ENCODE assay signal across 14 cellular contexts in genomic region chr9:110142253-110142652, GRCh38.
DNase-seq lines count a peak whose midpoint lies in the region; ATAC-seq, FAIRE-seq and TF ChIP-seq lines count a peak whose summit lies in the region.
"Had no signal": no experiment of that assay in that cellular context is flagged by ENCODE, and none has a peak within 500 bp of the region (broad histone marks: within the 10 kb centered on the region; RNA-seq: fewer than 3 reads in every experiment).

No MANE protein-coding gene starts in this region.

- H3K79me2 ChIP-seq in astrocyte (ENCODE audit: insufficient read depth, low read length), result peaks cover 89% of the 10 kb centered on the region

- H3K4me2 ChIP-seq in astrocyte (ENCODE audit: low read length), result peak overlapping the region; percentile 66

- H2AFZ ChIP-seq in astrocyte (ENCODE audit: low read depth, low read length), result no peak overlapping the region

- H3K9ac ChIP-seq in astrocyte (ENCODE audit: low read length), result peak overlapping the region; percentile 12
- no peak overlapping the region for H3K9ac ChIP-seq in subcutaneous abdominal adipose tissue (ENCODE audit: low read length in 5 of 5)

- H3K9me3 ChIP-seq in astrocyte (ENCODE audit: insufficient read depth, low read depth, low read length) (no peaks in the 10 kb centered on the region), subcutaneous abdominal adipose tissue (ENCODE audit: control insufficient read depth in 5 of 5, low read length in 5 of 5) (no peaks in the 10 kb centered on the region)
- H3K9me3 ChIP-seq: vagina had no signal

- no peak for ATAC-seq in HG03135 (IDR thresholded peaks at IDR 0.05; ENCODE audit: unreplicated experiment)
- no peak for ATAC-seq in GM21360 (IDR thresholded peaks at IDR 0.05; ENCODE audit: unreplicated experiment)

- no peak for FAIRE-seq in astrocyte (lab: Jason Lieb, UNC)

- H3K4me3 Mint-ChIP-seq in activated naive CD4-positive, alpha-beta T cell treated with anti-CD3 and anti-CD28 coated beads, Interleukin-2, amount 50 U/mL, for 24 hours, result no peak overlapping the region
- no peak overlapping the region for H3K4me3 Mint-ChIP-seq in astrocyte (ENCODE audit: unreplicated experiment)
- H3K4me3 Mint-ChIP-seq: endodermal cell had no signal

- H3K27me3 Mint-ChIP-seq in activated naive CD4-positive, alpha-beta T cell treated with anti-CD3 and anti-CD28 coated beads, Interleukin-2, amount 50 U/mL, for 24 hours, result no peaks in the 10 kb centered on the region
- no peaks in the 10 kb centered on the region for H3K27me3 Mint-ChIP-seq in astrocyte (ENCODE audit: low read depth, unreplicated experiment)
- H3K27me3 Mint-ChIP-seq: CD8-positive, alpha-beta memory T cell had no signal

- H3K36me3 ChIP-seq in astrocyte (ENCODE audit: insufficient read depth, low read length) (peaks cover 27% of the 10 kb centered on the region), subcutaneous abdominal adipose tissue (ENCODE audit: control insufficient read depth in 5 of 5, insufficient read depth in 5 of 5, low read length in 5 of 5) (peaks cover 10 to 38% (median 27%) of the 10 kb centered on the region in 5 donors)

- H4K20me1 ChIP-seq in astrocyte (ENCODE audit: insufficient read depth, low read length), result peaks cover 82% of the 10 kb centered on the region

- peaks cover 29% of the 10 kb centered on the region for H3K4me1 Mint-ChIP-seq in activated naive CD4-positive, alpha-beta T cell treated with anti-CD3 and anti-CD28 coated beads, Interleukin-2, amount 50 U/mL, for 24 hours
- H3K4me1 Mint-ChIP-seq in astrocyte (ENCODE audit: low read depth, unreplicated experiment), result peaks cover 35% of the 10 kb centered on the region
- H3K4me1 Mint-ChIP-seq: endodermal cell had no signal

- H3K27me3 ChIP-seq in astrocyte (ENCODE audit: insufficient read depth, low read length) (no peaks in the 10 kb centered on the region), subcutaneous abdominal adipose tissue (ENCODE audit: control insufficient read depth in 5 of 5, insufficient read depth in 4 of 5, low read length in 5 of 5) (no peaks in the 10 kb centered on the region)
- H3K27me3 ChIP-seq: vagina had no signal

- H3K4me3 ChIP-seq in astrocyte (ENCODE audit: insufficient read depth, low read depth, low read length), result no peak overlapping the region
- H3K4me3 ChIP-seq in subcutaneous abdominal adipose tissue (ENCODE audit: low read depth in 1 of 5, low read length in 5 of 5), result no peak overlapping the region
- H3K4me3 ChIP-seq: vagina had no signal

- peak overlapping the region; percentile 67 for H3K27ac Mint-ChIP-seq in activated naive CD4-positive, alpha-beta T cell treated with anti-CD3 and anti-CD28 coated beads, Interleukin-2, amount 50 U/mL, for 24 hours
- no peak overlapping the region for H3K27ac Mint-ChIP-seq in astrocyte (ENCODE audit: unreplicated experiment)
- H3K27ac Mint-ChIP-seq: endodermal cell had no signal

- DNase-seq in activated naive CD4-positive, alpha-beta T cell treated with Interleukin-2 at 50 U/mL for 16 hours, result no peak
- peak; percentile 38 for DNase-seq in NCI-H146 (lab: John Stamatoyannopoulos, UW)
- no peak for DNase-seq in astrocyte (ENCODE audit: low read depth)
- no peak for DNase-seq in substantia nigra (lab: John Stamatoyannopoulos, UW)
- DNase-seq: activated CD8-positive, alpha-beta memory T cell treated with anti-CD3 and anti-CD28 coated beads for 24 hours; CD8-positive, alpha-beta memory T cell; HCEC 1CT; midbrain had no signal

- peaks cover 3% of the 10 kb centered on the region for H3K36me3 Mint-ChIP-seq in activated naive CD4-positive, alpha-beta T cell treated with anti-CD3 and anti-CD28 coated beads, Interleukin-2, amount 50 U/mL, for 24 hours
- H3K36me3 Mint-ChIP-seq in astrocyte (ENCODE audit: low read depth, unreplicated experiment), result peaks cover 24% of the 10 kb centered on the region
- H3K36me3 Mint-ChIP-seq: CD8-positive, alpha-beta memory T cell had no signal

- H3K4me1 ChIP-seq in astrocyte (ENCODE audit: insufficient read depth, low read length), result peaks cover 46% of the 10 kb centered on the region
- H3K4me1 ChIP-seq in subcutaneous abdominal adipose tissue (ENCODE audit: control insufficient read depth in 5 of 5, insufficient read depth in 5 of 5, low read length in 5 of 5), result peaks cover 6 to 62% (median 23%) of the 10 kb centered on the region in 5 donors

- no peak for TF ChIP-seq CTCF in astrocyte (IDR thresholded peaks at IDR 0.05; ENCODE audit: insufficient read depth, low read depth, low read length)

- H3K27ac ChIP-seq in astrocyte (ENCODE audit: low read depth, low read length) (peak overlapping the region; percentile 76), subcutaneous abdominal adipose tissue (ENCODE audit: low read depth, low read length) (peak overlapping the region; percentile 76), substantia nigra (ENCODE audit: low read depth, low read length, poor library complexity, severe bottlenecking) (no peak overlapping the region)
- H3K27ac ChIP-seq: vagina had no signal

- peaks cover 7% of the 10 kb centered on the region for H3K9me3 Mint-ChIP-seq in activated naive CD4-positive, alpha-beta T cell treated with anti-CD3 and anti-CD28 coated beads, Interleukin-2, amount 50 U/mL, for 24 hours
- no peaks in the 10 kb centered on the region for H3K9me3 Mint-ChIP-seq in astrocyte (ENCODE audit: unreplicated experiment)
- H3K9me3 Mint-ChIP-seq: endodermal cell had no signal
